In genomic region chr2:206442854-206443734, GRCh38 we compare ENCODE assay signal across 8 cellular contexts. TPM values are rescaled to one million over a fixed set of nuclear protein-coding genes. Genes with fewer than 3 reads are reported as not detected.
DNase-seq lines count a peak whose midpoint lies in the region; ATAC-seq and TF ChIP-seq lines count a peak whose summit lies in the region.

ADAM23 (plus strand) TSS chr2:206443532; CDS start chr2:206443867, 335 bp downstream.

- H3K4me1 ChIP-seq in SJCRH30 (no peaks in the 10 kb centered on the region), left ventricle myocardium inferior (peaks cover 44% of the 10 kb centered on the region)

- H3K27ac ChIP-seq in SJCRH30, result peak within 1 kb of the TSS; percentile 43; the same call in 1 of the 2 replicates
- H3K27ac ChIP-seq in left ventricle myocardium inferior (replicated peaks), result peak within 1 kb of the TSS; percentile 90

- no peaks in the 10 kb centered on the region for H3K9me3 ChIP-seq in SJCRH30 (replicated peaks)
- H3K9me3 ChIP-seq in left ventricle myocardium inferior (replicated peaks), result no peaks in the 10 kb centered on the region

- H3K4me3 ChIP-seq in AG10803 (ENCODE audit: low read length) (peak within 1 kb of the TSS; percentile 59), SJCRH30 (peak within 1 kb of the TSS; percentile 96), left ventricle myocardium inferior (peak within 1 kb of the TSS; percentile 77)

- intact Hi-C loops in left ventricle myocardium inferior (cut with micrococcal nuclease), result no loop called here
- intact Hi-C loops in posterior vena cava (cut with DNase I), result no loop called here

- ATAC-seq in GM18909 (IDR thresholded peaks at IDR 0.05; ENCODE audit: poor library complexity, unreplicated experiment), result peak; percentile 53
- ATAC-seq in HG03571 (IDR thresholded peaks at IDR 0.05; ENCODE audit: unreplicated experiment), result peak; percentile 51

- peak; percentile 31 for DNase-seq in AG10803 (ENCODE audit: low read depth)
- peak; percentile 80 to 83 for DNase-seq in SJCRH30
- peak; percentile 21 to 90 (median 81) for DNase-seq in amygdala (lab: John Stamatoyannopoulos, UW)
- peak; percentile 54 for DNase-seq in left ventricle myocardium inferior
- peak; percentile 83 for DNase-seq in posterior vena cava (ENCODE audit: low spot score)
- no peak for DNase-seq in effector CD8-positive, alpha-beta T cell (lab: John Stamatoyannopoulos, UW)

- H3K27me3 ChIP-seq in SJCRH30 (no peaks in the 10 kb centered on the region), left ventricle myocardium inferior (ENCODE audit: low read depth) (peaks cover 51% of the 10 kb centered on the region)

- TF ChIP-seq CTCF in AG10803 (conservative IDR thresholded peaks at IDR 0.05; ENCODE audit: low read length) (no peak), left ventricle myocardium inferior (IDR thresholded peaks at IDR 0.05; ENCODE audit: borderline replicate concordance) (peak; percentile 46)

- H3K36me3 ChIP-seq in SJCRH30, result no peaks in the 10 kb centered on the region
- no peaks in the 10 kb centered on the region for H3K36me3 ChIP-seq in left ventricle myocardium inferior

RNA-seq across cellular contexts. Expression of gene ADAM23, which starts in this region (rescaled TPM):
- 23.5 and 25.0 TPM in 2 replicates for total RNA-seq in SJCRH30 (2014; rRNA removed; shearing (Covaris generic))
- 61.2 TPM for total RNA-seq in left ventricle myocardium inferior
- 1 to 10 TPM; 3.4 to 4.7 TPM for total RNA-seq in posterior vena cava
